9 cellular contexts compared by ENCODE assay signal in genomic region chr10:70513848-70514309, GRCh38. TPM values are rescaled to one million over a fixed set of nuclear protein-coding genes. Genes with fewer than 3 reads are reported as not detected.
DNase-seq lines count a peak whose midpoint lies in the region; ATAC-seq and TF ChIP-seq lines count a peak whose summit lies in the region.
"Had no signal": no experiment of that assay in that cellular context is flagged by ENCODE, and none has a peak within 500 bp of the region (broad histone marks: within the 10 kb centered on the region; RNA-seq: fewer than 3 reads in every experiment).

No MANE protein-coding gene starts in this region.

- ATAC-seq in HG02759 (IDR thresholded peaks at IDR 0.05; ENCODE audit: unreplicated experiment) = peak; percentile 98

- no peaks in the 10 kb centered on the region for H3K27me3 ChIP-seq in thyroid gland

- H3K27ac ChIP-seq in thyroid gland = peak overlapping the region in 1 of 3 donors; percentile 8

- H3K36me3 ChIP-seq in thyroid gland = no peaks in the 10 kb centered on the region

- 0 out of 2 replicates have a peak, but pooled peaks have one; percentile 16 for TF ChIP-seq POLR2A in Raji (IDR thresholded peaks at IDR 0.05; ENCODE audit: insufficient read depth, low read depth, low read length)
- TF ChIP-seq POLR2A in thyroid gland (IDR thresholded peaks at IDR 0.05) = no peak

- 41 to 47% methylated on average over 12 to 14 of the region's 14 CpGs for WGBS in thyroid gland, 2 donors

- H3K4me3 ChIP-seq in thyroid gland (replicated peaks in 1 of 3) = no peak overlapping the region

- intact Hi-C loops in thyroid gland (cut with DNase I) = no loop called here

- DNase-seq in activated effector memory CD4-positive, alpha-beta T cell treated with anti-CD3 and anti-CD28 coated beads, Interleukin-2, amount 50 U/mL, for 16 hours = peak; percentile 69
- no peak for DNase-seq in activated effector memory CD4-positive, alpha-beta T cell treated with Interleukin-2 at 50 U/mL for 16 hours
- DNase-seq in thyroid gland (peak; percentile 19 to 44), NCI-H1048 (lab: John Stamatoyannopoulos, UW) (no peak), islet precursor cell (no peak), NCI-H226 (no peak)
- DNase-seq: NCI-H1694 treated with DMSO at 0.1 percent for 48 hours had no signal

- no peaks in the 10 kb centered on the region for H3K9me3 ChIP-seq in thyroid gland

- peaks cover 18 to 57% of the 10 kb centered on the region in 2 donors for H3K4me1 ChIP-seq in thyroid gland

- no peak for TF ChIP-seq CTCF in thyroid gland (IDR thresholded peaks at IDR 0.05)

RNA-seq across cellular contexts. Expression of gene PALD1, which starts 35.3 kb away (rescaled TPM):
- total RNA-seq in thyroid gland = 10 to 100 TPM; 10.7 to 28.2 (median 14.0) TPM

Comparison
In these comparisons a context has a peak if more than half of its experiments do, and no peak if none do; other contexts are left out.
1. DNase-seq: peak in activated effector memory CD4-positive, alpha-beta T cell treated with anti-CD3 and anti-CD28 coated beads, Interleukin-2, amount 50 U/mL, for 16 hours (single experiment) and thyroid gland (2 of 2); none in activated effector memory CD4-positive, alpha-beta T cell treated with Interleukin-2 at 50 U/mL for 16 hours (single experiment), NCI-H1048 (single experiment), islet precursor cell (single experiment) and NCI-H226 (single experiment).